In the genomic region with DNA sequence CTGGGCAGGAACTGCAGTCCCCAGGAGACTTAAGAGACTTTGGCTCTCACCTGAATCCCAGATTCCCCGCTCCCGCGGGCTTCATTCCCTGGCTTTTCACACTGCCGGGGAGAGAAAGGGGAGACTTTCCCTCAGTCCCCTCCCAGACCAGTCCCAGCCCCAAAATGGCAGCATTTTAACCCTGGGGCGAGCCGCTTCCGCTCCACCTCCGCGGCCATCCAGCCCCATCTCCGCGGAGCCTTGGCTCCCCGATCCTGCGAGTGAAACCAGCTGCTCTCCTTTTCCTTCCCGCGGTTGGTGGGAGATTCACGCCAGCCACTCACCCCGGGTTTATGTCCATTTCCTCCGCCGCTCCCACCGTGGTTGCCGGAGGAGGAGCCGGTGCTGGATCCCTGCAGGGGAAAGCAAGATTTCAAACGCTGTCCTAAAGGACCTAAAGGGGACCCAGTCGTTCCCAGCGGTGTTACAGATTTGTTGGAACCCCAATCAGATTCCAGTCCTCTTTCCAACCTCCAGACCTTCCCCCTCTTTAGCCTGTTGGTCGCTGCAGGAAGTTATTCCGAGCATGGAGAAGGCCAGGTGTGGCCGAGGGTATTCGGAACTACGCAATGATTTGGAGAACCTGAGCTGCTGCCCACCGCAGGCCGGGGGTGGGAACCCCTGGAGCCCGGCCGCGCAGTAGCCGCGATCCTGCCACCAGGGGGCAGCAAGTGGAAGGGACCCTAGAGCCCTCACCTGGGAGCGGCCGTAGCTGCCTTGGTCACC, we compare ENCODE assay signal across 8 cellular contexts. TPM values are rescaled to one million over a fixed set of nuclear protein-coding genes. Genes with fewer than 3 reads are reported as not detected.
DNase-seq lines count a peak whose midpoint lies in the region; ATAC-seq and TF ChIP-seq lines count a peak whose summit lies in the region.

No MANE protein-coding gene starts in this region.

- under 1% methylated on average over 33 of the region's 39 CpGs for whole genome bisulfite sequencing in SK-N-SH (ENCODE audit: low lambda C conversion rate)

- no peaks in the 10 kb centered on the region for H3K9me3 Mint-ChIP-seq in IgD-negative memory B cell
- no peaks in the 10 kb centered on the region for H3K9me3 Mint-ChIP-seq in activated naive CD8-positive, alpha-beta T cell treated with anti-CD3 and anti-CD28 coated beads for 36 hours
- H3K9me3 Mint-ChIP-seq in progenitor cell of endocrine pancreas (ENCODE audit: low read depth), result no peaks in the 10 kb centered on the region

- peak; percentile 88 for TF ChIP-seq CTCF in SK-N-SH (IDR thresholded peaks at IDR 0.05)
- TF ChIP-seq CTCF in progenitor cell of endocrine pancreas (IDR thresholded peaks at IDR 0.05; ENCODE audit: unreplicated experiment), result peak; percentile 99

- TF ChIP-seq EP300 in SK-N-SH (IDR thresholded peaks at IDR 0.05; ENCODE audit: borderline replicate concordance in 1 of 2, low read depth in 1 of 2, low read length in 1 of 2), result no peak

- H3K4me1 ChIP-seq in SK-N-SH (ENCODE audit: control insufficient read depth in 1 of 2, insufficient read depth in 2 of 2, low read depth in 1 of 2, low read length in 1 of 2), result no peaks in the 10 kb centered on the region; a peak in 2 of 4 replicates

- peaks cover 86% of the 10 kb centered on the region for H3K27me3 ChIP-seq in SK-N-SH (ENCODE audit: insufficient read depth)

- H3F3A ChIP-seq in SK-N-SH (replicated peaks; ENCODE audit: insufficient read depth), result no peaks in the 10 kb centered on the region

- H3K4me2 ChIP-seq in SK-N-SH, result peak overlapping the region; percentile 53

- TF ChIP-seq RAD21 in SK-N-SH (IDR thresholded peaks at IDR 0.05; ENCODE audit: low read length), result peak; percentile 42

- no peaks in the 10 kb centered on the region for H3K36me3 ChIP-seq in SK-N-SH (replicated peaks in 1 of 2; ENCODE audit: control insufficient read depth in 1 of 2, insufficient read depth in 2 of 2, low read length in 1 of 2)

- peak overlapping the region; percentile 38 for H3K4me3 ChIP-seq in GM08714 (ENCODE audit: low read length)
- peak overlapping the region in 1 of 2 experiments; percentile 46; a peak in 1 of 4 replicates for H3K4me3 ChIP-seq in SK-N-SH (ENCODE audit: low read depth in 2 of 2, low read length in 1 of 2)

- no peaks in the 10 kb centered on the region for H3K9me3 ChIP-seq in SK-N-SH

- no peaks in the 10 kb centered on the region for H3K9me2 ChIP-seq in SK-N-SH

- intact Hi-C loops in left cardiac atrium (cut with DNase I), result no loop called here

- no peaks in the 10 kb centered on the region for H4K20me1 ChIP-seq in SK-N-SH (ENCODE audit: insufficient read depth)

- H3K36me3 Mint-ChIP-seq in IgD-negative memory B cell, result no peaks in the 10 kb centered on the region
- H3K36me3 Mint-ChIP-seq in activated naive CD8-positive, alpha-beta T cell treated with anti-CD3 and anti-CD28 coated beads for 36 hours, result no peaks in the 10 kb centered on the region
- H3K36me3 Mint-ChIP-seq in progenitor cell of endocrine pancreas (ENCODE audit: insufficient read depth), result peaks cover 11% of the 10 kb centered on the region

- POLR2A ChIA-PET in SK-N-SH (lab: Yijun Ruan, JAX), result interaction anchor here (0.6 kb wide), 1 partner anchor 11 kb away, joined by 4 read pairs; no protein-coding TSS in a partner anchor

- 0 out of 2 replicates have a peak overlapping the region, but pooled peaks have one; percentile 66 for H2AFZ ChIP-seq in SK-N-SH (ENCODE audit: low read depth)

- H3K27me3 Mint-ChIP-seq in IgD-negative memory B cell, result peaks cover 25% of the 10 kb centered on the region
- peaks cover 75% of the 10 kb centered on the region for H3K27me3 Mint-ChIP-seq in activated naive CD8-positive, alpha-beta T cell treated with anti-CD3 and anti-CD28 coated beads for 36 hours
- H3K27me3 Mint-ChIP-seq in progenitor cell of endocrine pancreas, result peaks cover 13% of the 10 kb centered on the region

- no peak overlapping the region for H3K9ac ChIP-seq in SK-N-SH

- no peaks in the 10 kb centered on the region for H3K79me2 ChIP-seq in SK-N-SH (ENCODE audit: insufficient read depth)

- peak; percentile 90 for DNase-seq in SK-N-SH
- peak; percentile 70 for DNase-seq in activated naive CD8-positive, alpha-beta T cell treated with anti-CD3 and anti-CD28 coated beads for 36 hours
- peak; percentile 76 for DNase-seq in left cardiac atrium
- peak; percentile 98 for DNase-seq in progenitor cell of endocrine pancreas (ENCODE audit: low spot score, unreplicated experiment)
- peak; percentile 88 for DNase-seq in ureter (ENCODE audit: low spot score)

- ATAC-seq in left cardiac atrium (peak; percentile 85 to 87), HG02973 (IDR thresholded peaks at IDR 0.05; ENCODE audit: unreplicated experiment) (no peak)

- H3K4me1 Mint-ChIP-seq in IgD-negative memory B cell, result peaks cover 3 to 12% (median 11%) of the 10 kb centered on the region in 3 donors
- peaks cover 13% of the 10 kb centered on the region for H3K4me1 Mint-ChIP-seq in activated naive CD8-positive, alpha-beta T cell treated with anti-CD3 and anti-CD28 coated beads for 36 hours
- peaks cover 11% of the 10 kb centered on the region for H3K4me1 Mint-ChIP-seq in progenitor cell of endocrine pancreas (ENCODE audit: low read depth)

- H3K27ac ChIP-seq in SK-N-SH (ENCODE audit: low read depth in 2 of 2, low read length in 1 of 2), result no peak overlapping the region

- peak overlapping the region; percentile 2 to 88 (median 77) for H3K4me3 Mint-ChIP-seq in IgD-negative memory B cell
- H3K4me3 Mint-ChIP-seq in activated naive CD8-positive, alpha-beta T cell treated with anti-CD3 and anti-CD28 coated beads for 36 hours, result peak overlapping the region; percentile 51
- peak overlapping the region; percentile 97 for H3K4me3 Mint-ChIP-seq in progenitor cell of endocrine pancreas (ENCODE audit: low read depth)

- H3K27ac Mint-ChIP-seq in IgD-negative memory B cell, result no peak overlapping the region
- no peak overlapping the region for H3K27ac Mint-ChIP-seq in activated naive CD8-positive, alpha-beta T cell treated with anti-CD3 and anti-CD28 coated beads for 36 hours
- H3K27ac Mint-ChIP-seq in progenitor cell of endocrine pancreas, result peak overlapping the region; percentile 99

- CTCF ChIA-PET in SK-N-SH (lab: Yijun Ruan, JAX), result interaction anchor here (0.5 to 8.3 kb wide), 43 partner anchors 8 to 332 kb away, joined by 3 to 127 read pairs (median 4); a partner anchor contains a TSS

TF ChIP-seq in SK-N-SH, 30 proteins besides CTCF, POLR2A, EP300 and RAD21:
- TF ChIP-seq YY1 (IDR thresholded peaks at IDR 0.05; ENCODE audit: low read depth) (no peak), TEAD4 (IDR thresholded peaks at IDR 0.05; ENCODE audit: borderline replicate concordance, insufficient read depth) (peak; percentile 61; the same call in 1 of the 2 replicates), MEF2A (IDR thresholded peaks at IDR 0.05; ENCODE audit: borderline replicate concordance, low read depth) (no peak), SMC3 (IDR thresholded peaks at IDR 0.05; ENCODE audit: low read depth, low read length) (peak; percentile 37; the same call in 1 of the 2 replicates)
- TF ChIP-seq, protein P1, sequence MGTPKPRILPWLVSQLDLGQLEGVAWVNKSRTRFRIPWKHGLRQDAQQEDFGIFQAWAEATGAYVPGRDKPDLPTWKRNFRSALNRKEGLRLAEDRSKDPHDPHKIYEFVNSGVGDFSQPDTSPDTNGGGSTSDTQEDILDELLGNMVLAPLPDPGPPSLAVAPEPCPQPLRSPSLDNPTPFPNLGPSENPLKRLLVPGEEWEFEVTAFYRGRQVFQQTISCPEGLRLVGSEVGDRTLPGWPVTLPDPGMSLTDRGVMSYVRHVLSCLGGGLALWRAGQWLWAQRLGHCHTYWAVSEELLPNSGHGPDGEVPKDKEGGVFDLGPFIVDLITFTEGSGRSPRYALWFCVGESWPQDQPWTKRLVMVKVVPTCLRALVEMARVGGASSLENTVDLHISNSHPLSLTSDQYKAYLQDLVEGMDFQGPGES (IDR thresholded peaks at IDR 0.05; ENCODE audit: low read depth, low read length), result no peak
TF ChIP-seq in SK-N-SH: peak in this region for 2.

RNA-seq across cellular contexts. Expression of a gene that starts 3.4 kb away (rescaled TPM):
- polyA plus RNA-seq in IgD-negative memory B cell (1.1 TPM), SK-N-SH (2012; rRNA removed) (not detected in 2 replicates)
- polyA plus RNA-seq in SK-N-SH (2012; cell fraction: cytosol; rRNA removed), result 0.13 TPM in 1 of 2 replicates, not detected in the other
- 0.16 TPM in 1 of 2 replicates, not detected in the other for polyA plus RNA-seq in SK-N-SH (2012; cell fraction: nucleus; rRNA removed)
- 1 to 10 TPM; 1.4 to 1.5 TPM for total RNA-seq in activated naive CD8-positive, alpha-beta T cell treated with anti-CD3 and anti-CD28 coated beads for 36 hours
- total RNA-seq in left cardiac atrium (1 to 10 TPM; 7.5 to 7.6 TPM), progenitor cell of endocrine pancreas (201 and 213 TPM in 2 replicates), ureter (131 TPM)

RNA-seq across cellular contexts. Expression of a gene that starts 18.1 kb away (rescaled TPM):
- not detected for polyA plus RNA-seq in IgD-negative memory B cell
- polyA plus RNA-seq in SK-N-SH (2012; rRNA removed), result 0.16 and 0.25 TPM in 2 replicates
- polyA plus RNA-seq in SK-N-SH (2012; cell fraction: cytosol; rRNA removed), result 0.06 and 0.07 TPM in 2 replicates
- polyA plus RNA-seq in SK-N-SH (2012; cell fraction: nucleus; rRNA removed), result 0.13 and 0.16 TPM in 2 replicates
- total RNA-seq in activated naive CD8-positive, alpha-beta T cell treated with anti-CD3 and anti-CD28 coated beads for 36 hours, result not detected
- total RNA-seq in left cardiac atrium, result not detected
- 0.16 and 0.24 TPM in 2 replicates for total RNA-seq in progenitor cell of endocrine pancreas
- not detected for total RNA-seq in ureter

RNA-seq across cellular contexts. Expression of a gene that starts 19.8 kb away (rescaled TPM):
- polyA plus RNA-seq in IgD-negative memory B cell (not detected), SK-N-SH (2012; rRNA removed) (not detected in 2 replicates)
- not detected in 2 replicates for polyA plus RNA-seq in SK-N-SH (2012; cell fraction: cytosol; rRNA removed)
- polyA plus RNA-seq in SK-N-SH (2012; cell fraction: nucleus; rRNA removed), result not detected in 2 replicates
- total RNA-seq in activated naive CD8-positive, alpha-beta T cell treated with anti-CD3 and anti-CD28 coated beads for 36 hours, result not detected
- total RNA-seq in left cardiac atrium (not detected), progenitor cell of endocrine pancreas (1.6 and 4.8 TPM in 2 replicates), ureter (not detected)

RNA-seq across cellular contexts. Expression of a gene that starts 23.2 kb away (rescaled TPM):
- not detected for polyA plus RNA-seq in IgD-negative memory B cell
- polyA plus RNA-seq in SK-N-SH (2012; rRNA removed), result not detected in 2 replicates
- polyA plus RNA-seq in SK-N-SH (2012; cell fraction: cytosol; rRNA removed), result not detected in 2 replicates
- polyA plus RNA-seq in SK-N-SH (2012; cell fraction: nucleus; rRNA removed), result not detected in 2 replicates
- not detected for total RNA-seq in activated naive CD8-positive, alpha-beta T cell treated with anti-CD3 and anti-CD28 coated beads for 36 hours
- not detected for total RNA-seq in left cardiac atrium
- total RNA-seq in progenitor cell of endocrine pancreas, result not detected in 2 replicates
- total RNA-seq in ureter, result not detected

RNA-seq across cellular contexts. Expression of a gene that starts 35.4 kb away (rescaled TPM):
- polyA plus RNA-seq in IgD-negative memory B cell (146 TPM), SK-N-SH (2012; rRNA removed) (201 and 202 TPM in 2 replicates)
- 137 and 160 TPM in 2 replicates for polyA plus RNA-seq in SK-N-SH (2012; cell fraction: cytosol; rRNA removed)
- 156 and 198 TPM in 2 replicates for polyA plus RNA-seq in SK-N-SH (2012; cell fraction: nucleus; rRNA removed)
- 10 to 100 TPM; 74.4 to 81.6 TPM for total RNA-seq in activated naive CD8-positive, alpha-beta T cell treated with anti-CD3 and anti-CD28 coated beads for 36 hours
- total RNA-seq in left cardiac atrium (10 to 100 TPM; 78.1 to 87.5 TPM), progenitor cell of endocrine pancreas (94.2 and 95.2 TPM in 2 replicates), ureter (113 TPM)

Comparison
In these comparisons a context has a peak if more than half of its experiments do, and no peak if none do; other contexts are left out.
1. RNA of a gene that starts 3.4 kb away (total RNA-seq): 201 to 213 TPM in progenitor cell of endocrine pancreas and 131 TPM in ureter (single experiment); 7.5 to 7.6 TPM in left cardiac atrium and 1.4 to 1.5 TPM in activated naive CD8-positive, alpha-beta T cell treated with anti-CD3 and anti-CD28 coated beads for 36 hours; every median in the first group is over 10 times any median in the second.
2. Peak in every context shown above with its lines, with median percentiles within 50 percentile points of each other: H3K4me3 Mint-ChIP-seq and DNase-seq.